In the genomic region with DNA sequence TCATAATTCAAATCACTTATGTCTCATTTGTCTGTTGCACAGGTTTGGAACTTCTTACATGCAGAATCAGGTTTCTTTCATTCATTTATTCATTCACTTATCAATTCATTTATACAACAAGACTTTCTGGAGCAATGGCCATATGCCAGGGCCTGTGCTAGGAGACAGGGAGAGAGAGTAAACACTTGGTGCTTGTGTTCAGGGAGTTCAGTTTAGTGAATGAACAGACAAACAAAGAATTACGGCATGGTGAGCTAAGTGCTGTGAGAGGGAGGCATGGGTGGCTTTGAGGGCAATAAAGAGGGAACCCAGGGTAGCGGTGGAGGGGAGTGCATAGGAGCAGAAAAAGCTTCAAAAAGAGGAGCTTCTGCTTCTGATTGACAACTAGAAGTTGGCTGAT, we compare ENCODE assay signal across 16 cellular contexts. TPM values are rescaled to one million over a fixed set of nuclear protein-coding genes. Genes with fewer than 3 reads are reported as not detected.
DNase-seq lines count a peak whose midpoint lies in the region; ATAC-seq and TF ChIP-seq lines count a peak whose summit lies in the region.
"Had no signal": no experiment of that assay in that cellular context is flagged by ENCODE, and none has a peak within 500 bp of the region (broad histone marks: within the 10 kb centered on the region; RNA-seq: fewer than 3 reads in every experiment).

No MANE protein-coding gene starts in this region.

- no peaks in the 10 kb centered on the region for H3K36me3 ChIP-seq in body of pancreas (replicated peaks in 1 of 2; ENCODE audit: insufficient read depth in 1 of 2, low read depth in 2 of 2)
- H3K36me3 ChIP-seq: spleen had no signal

- H3K27me3 Mint-ChIP-seq in nephron progenitor cell (ENCODE audit: low read depth, poor library complexity) = peaks cover 34% of the 10 kb centered on the region
- peaks cover 16% of the 10 kb centered on the region for H3K27me3 Mint-ChIP-seq in activated CD4-positive, alpha-beta memory T cell treated with anti-CD3 and anti-CD28 coated beads, Interleukin-2, amount 10 ng/mL, durations not matched to agents 7 days and 5 days

- H3K4me3 ChIP-seq in body of pancreas = no peak overlapping the region
- H3K4me3 ChIP-seq: lung, spleen had no signal

- POLR2A ChIA-PET in activated CD4-positive, alpha-beta memory T cell treated with anti-CD3 and anti-CD28 coated beads, Interleukin-2, amount 10 ng/mL, durations not matched to agents 7 days and 5 days (lab: Charles Lee) = interaction anchor here (4.1 kb wide), 1 partner anchor 8 kb away, joined by 24 read pairs; a partner anchor contains a TSS

- intact Hi-C loops in body of pancreas (cut with DNase I) = loop anchor here (10.0 kb wide), 1 partner anchor 125 kb away; no protein-coding TSS in a partner anchor
- intact Hi-C loops in posterior vena cava (cut with DNase I) = no loop called here

- H3K27ac Mint-ChIP-seq in nephron progenitor cell = peak overlapping the region; percentile 52
- no peak overlapping the region for H3K27ac Mint-ChIP-seq in activated CD4-positive, alpha-beta memory T cell treated with anti-CD3 and anti-CD28 coated beads, Interleukin-2, amount 10 ng/mL, durations not matched to agents 7 days and 5 days

- DNase-seq in DMS153 treated with DMSO at 0.1 percent for 48 hours (lab: John Stamatoyannopoulos, UW; ENCODE audit: unreplicated experiment) (peak; percentile 36), NCI-H1092 treated with DMSO at 0.1 percent for 48 hours (lab: John Stamatoyannopoulos, UW) (peak; percentile 53), body of pancreas (peak in 3 of 4 donors; percentile 23 to 36 (median 33)), nephron progenitor cell (no peak), posterior vena cava (ENCODE audit: low spot score) (no peak), NCI-H446 (lab: John Stamatoyannopoulos, UW) (no peak)
- no peak for DNase-seq in activated CD4-positive, alpha-beta memory T cell treated with anti-CD3 and anti-CD28 coated beads, Interleukin-2, amount 10 ng/mL, durations not matched to agents 7 days and 5 days
- no peak for DNase-seq in activated CD4-positive, alpha-beta T cell treated with anti-CD3 and anti-CD28 coated beads, Interleukin-2, amount 50 U/mL, for 4 hours
- DNase-seq: activated CD4-positive, alpha-beta T cell treated with anti-CD3 and anti-CD28 coated beads for 1 hour; glutamatergic neuron; HCEC 1CT; MV-4-11; naive B cell; NCI-H526 treated with DMSO at 0.1 percent for 48 hours; spleen had no signal

- H3K9me3 ChIP-seq in body of pancreas = no peaks in the 10 kb centered on the region
- H3K9me3 ChIP-seq: spleen had no signal

- no peaks in the 10 kb centered on the region for H3K27me3 ChIP-seq in body of pancreas

- H3K4me1 Mint-ChIP-seq in nephron progenitor cell = peaks cover 6% of the 10 kb centered on the region
- H3K4me1 Mint-ChIP-seq in activated CD4-positive, alpha-beta memory T cell treated with anti-CD3 and anti-CD28 coated beads, Interleukin-2, amount 10 ng/mL, durations not matched to agents 7 days and 5 days = peaks cover 18% of the 10 kb centered on the region

- TF ChIP-seq POLR2A in body of pancreas (IDR thresholded peaks at IDR 0.05) = no peak

- peaks cover 7% of the 10 kb centered on the region for H3K9me3 Mint-ChIP-seq in nephron progenitor cell
- no peaks in the 10 kb centered on the region for H3K9me3 Mint-ChIP-seq in activated CD4-positive, alpha-beta memory T cell treated with anti-CD3 and anti-CD28 coated beads, Interleukin-2, amount 10 ng/mL, durations not matched to agents 7 days and 5 days

- CTCF ChIA-PET in activated CD4-positive, alpha-beta memory T cell treated with anti-CD3 and anti-CD28 coated beads, Interleukin-2, amount 10 ng/mL, durations not matched to agents 7 days and 5 days (lab: Charles Lee) = interaction anchor here (3.1 kb wide), 1 partner anchor 8 kb away, joined by 14 read pairs; a partner anchor contains a TSS

- no peak overlapping the region for H3K27ac ChIP-seq in body of pancreas
- H3K27ac ChIP-seq: spleen had no signal

- no peaks in the 10 kb centered on the region for H3K4me1 ChIP-seq in body of pancreas

- WGBS in body of pancreas, 2 donors = 49 to 64% methylated on average over 2 of the region's 2 CpGs

- no peak for ATAC-seq in body of pancreas

- TF ChIP-seq CTCF in body of pancreas (IDR thresholded peaks at IDR 0.05) = no peak
- TF ChIP-seq CTCF in nephron progenitor cell (IDR thresholded peaks at IDR 0.05) = no peak

- no peaks in the 10 kb centered on the region for H3K36me3 Mint-ChIP-seq in nephron progenitor cell (ENCODE audit: low read depth)
- H3K36me3 Mint-ChIP-seq in activated CD4-positive, alpha-beta memory T cell treated with anti-CD3 and anti-CD28 coated beads, Interleukin-2, amount 10 ng/mL, durations not matched to agents 7 days and 5 days (ENCODE audit: low read depth) = no peaks in the 10 kb centered on the region
- H3K36me3 Mint-ChIP-seq: naive B cell had no signal

- no peak overlapping the region for H3K4me3 Mint-ChIP-seq in nephron progenitor cell
- H3K4me3 Mint-ChIP-seq in activated CD4-positive, alpha-beta memory T cell treated with anti-CD3 and anti-CD28 coated beads, Interleukin-2, amount 10 ng/mL, durations not matched to agents 7 days and 5 days = no peak overlapping the region
- H3K4me3 Mint-ChIP-seq: naive B cell had no signal

RNA-seq across cellular contexts. Expression of a gene that starts 8.5 kb away (rescaled TPM):
- total RNA-seq in body of pancreas = 10 to 100 TPM; 16.2 to 31.9 TPM
- total RNA-seq in posterior vena cava = 10 to 100 TPM; 37.8 to 43.1 TPM
- total RNA-seq in activated CD4-positive, alpha-beta memory T cell treated with anti-CD3 and anti-CD28 coated beads, Interleukin-2, amount 10 ng/mL, durations not matched to agents 7 days and 5 days = 10 to 100 TPM; 57.8 to 61.5 TPM

Comparison
In these comparisons a context has a peak if more than half of its experiments do, and no peak if none do; other contexts are left out.
1. DNase-seq: peak in DMS153 treated with DMSO at 0.1 percent for 48 hours (single experiment), NCI-H1092 treated with DMSO at 0.1 percent for 48 hours (single experiment) and body of pancreas (3 of 4); none in nephron progenitor cell (single experiment), posterior vena cava (single experiment), activated CD4-positive, alpha-beta memory T cell treated with anti-CD3 and anti-CD28 coated beads, Interleukin-2, amount 10 ng/mL, durations not matched to agents 7 days and 5 days (single experiment), NCI-H446 (0 of 2) and activated CD4-positive, alpha-beta T cell treated with anti-CD3 and anti-CD28 coated beads, Interleukin-2, amount 50 U/mL, for 4 hours (0 of 2).